In the genomic region with DNA sequence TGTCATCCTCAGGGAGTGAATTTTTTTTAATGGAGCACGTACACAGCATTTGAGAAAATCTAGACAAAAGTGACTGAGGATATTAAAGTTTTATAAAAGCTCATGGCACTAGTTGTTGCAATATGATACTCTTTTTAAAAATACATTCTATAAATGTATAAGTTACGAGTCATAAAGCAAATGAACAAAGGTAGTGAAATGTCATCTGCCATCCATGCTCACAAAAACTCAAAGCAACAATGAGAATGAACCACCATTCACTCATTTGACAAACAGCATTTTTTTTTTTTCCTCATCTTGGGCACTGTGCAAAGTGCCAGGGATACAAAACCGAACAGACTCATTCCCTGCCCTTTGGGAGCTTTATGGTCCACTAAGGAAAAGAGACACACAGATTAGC, we compare ENCODE assay signal across 24 cellular contexts. TPM values are rescaled to one million over a fixed set of nuclear protein-coding genes. Genes with fewer than 3 reads are reported as not detected.
DNase-seq lines count a peak whose midpoint lies in the region; ATAC-seq and TF ChIP-seq lines count a peak whose summit lies in the region.
"Had no signal": no experiment of that assay in that cellular context is flagged by ENCODE, and none has a peak within 500 bp of the region (broad histone marks: within the 10 kb centered on the region; RNA-seq: fewer than 3 reads in every experiment).

No MANE protein-coding gene starts in this region.

- TF ChIP-seq CTCF in AG10803 (conservative IDR thresholded peaks at IDR 0.05; ENCODE audit: low read length) (no peak), fibroblast of pulmonary artery (IDR thresholded peaks at IDR 0.05; ENCODE audit: low read length, missing control alignments) (no peak), esophagus muscularis mucosa (IDR thresholded peaks at IDR 0.05) (no peak)

- TF ChIP-seq POLR2A in esophagus muscularis mucosa (IDR thresholded peaks at IDR 0.05; ENCODE audit: low read depth): no peak

- WGBS in esophagus muscularis mucosa: 90% methylated on average over 3 of the region's 3 CpGs

- intact Hi-C loops in esophagus muscularis mucosa (cut with DNase I): no loop called here

- ATAC-seq in SK-N-SH treated with all-trans-retinoic acid at 6 μM for 48 hours (peak; percentile 70), HG02588 (IDR thresholded peaks at IDR 0.05; ENCODE audit: unreplicated experiment) (no peak)
- ATAC-seq: CD8-positive, alpha-beta T cell; left lobe of liver had no signal

- H3K27ac ChIP-seq in esophagus muscularis mucosa (replicated peaks in 1 of 4): no peak overlapping the region
- H3K27ac ChIP-seq: brain microvascular endothelial cell, dorsolateral prefrontal cortex, HL-60, SJCRH30, tibial nerve had no signal

- H3K36me3 ChIP-seq in esophagus muscularis mucosa: peaks cover 0 to 52% (median 26%) of the 10 kb centered on the region in 4 donors
- H3K36me3 ChIP-seq: brain microvascular endothelial cell, SJCRH30 had no signal

- TF ChIP-seq EP300 in esophagus muscularis mucosa (IDR thresholded peaks at IDR 0.05): no peak

- H3K27me3 ChIP-seq in esophagus muscularis mucosa: no peaks in the 10 kb centered on the region
- H3K27me3 ChIP-seq: brain microvascular endothelial cell, dorsolateral prefrontal cortex, SJCRH30, tibial nerve had no signal

- no peaks in the 10 kb centered on the region for H3K4me1 ChIP-seq in esophagus muscularis mucosa

- no peak overlapping the region for H3K4me3 ChIP-seq in AG10803 (ENCODE audit: low read length)
- H3K4me3 ChIP-seq in fibroblast of pulmonary artery (replicated peaks; ENCODE audit: low read depth, low read length): no peak overlapping the region
- no peak overlapping the region for H3K4me3 ChIP-seq in esophagus muscularis mucosa
- H3K4me3 ChIP-seq: dorsolateral prefrontal cortex, SJCRH30, tibial nerve had no signal

- H3K9me3 ChIP-seq in esophagus muscularis mucosa: no peaks in the 10 kb centered on the region
- H3K9me3 ChIP-seq: SJCRH30, tibial nerve had no signal

- DNase-seq in AG10803 (ENCODE audit: low read depth): peak; percentile 18
- peak; percentile 33 for DNase-seq in HS-5 (ENCODE audit: low read depth)
- DNase-seq in fibroblast of pulmonary artery (ENCODE audit: low read depth): peak; percentile 21
- no peak for DNase-seq in NCI-H2107 treated with DMSO at 0.1 percent for 48 hours (lab: John Stamatoyannopoulos, UW; ENCODE audit: unreplicated experiment)
- no peak for DNase-seq in esophagus muscularis mucosa (ENCODE audit: extremely low spot score)
- no peak for DNase-seq in amniotic stem cell (lab: John Stamatoyannopoulos, UW)
- DNase-seq: activated CD4-positive, alpha-beta T cell treated with anti-CD3 and anti-CD28 coated beads, Interleukin-2, amount 50 U/mL, for 1 hour; activated CD4-positive, CD25-positive, alpha-beta regulatory T cell; activated T-cell treated with anti-CD3 and anti-CD28 coated beads, Interleukin-2, amount 50 U/mL, for 48 hours; brain microvascular endothelial cell; CD8-positive, alpha-beta T cell; dorsolateral prefrontal cortex; NCI-H1048; NCI-H1694; NCI-H82; SJCRH30; stimulated activated CD4-positive, alpha-beta T cell treated with anti-CD3 and anti-CD28 coated beads, Interleukin-15, amount 100 ng/mL, for 24 hours; stimulated activated CD4-positive, alpha-beta T cell treated with anti-CD3 and anti-CD28 coated beads, Interleukin-4, amount 100 ng/mL, for 4 hours; T-helper 1 cell had no signal

TF ChIP-seq in SK-N-SH treated with all-trans-retinoic acid at 6 μM for 48 hours, 23 proteins besides CTCF, POLR2A, EP300 and RAD21:
- TF ChIP-seq ZFP30 (CRISPR knock-in tag; IDR thresholded peaks at IDR 0.05) (no peak), RARB (CRISPR knock-in tag; IDR thresholded peaks at IDR 0.05) (no peak), ISL1 (CRISPR knock-in tag; IDR thresholded peaks at IDR 0.05) (no peak), ZFP3 (CRISPR knock-in tag; IDR thresholded peaks at IDR 0.05) (no peak), ZNF565 (CRISPR knock-in tag; conservative IDR thresholded peaks at IDR 0.05; ENCODE audit: low read depth) (no peak), BACH2 (CRISPR knock-in tag; IDR thresholded peaks at IDR 0.05; ENCODE audit: borderline replicate concordance) (no peak), CREB5 (CRISPR knock-in tag; IDR thresholded peaks at IDR 0.05; ENCODE audit: low read depth) (no peak), SNAI2 (CRISPR knock-in tag; IDR thresholded peaks at IDR 0.05) (no peak), TOX (CRISPR knock-in tag; IDR thresholded peaks at IDR 0.05; ENCODE audit: borderline replicate concordance) (no peak), ZNF70 (CRISPR knock-in tag; IDR thresholded peaks at IDR 0.05) (no peak)
- TF ChIP-seq, protein P1, sequence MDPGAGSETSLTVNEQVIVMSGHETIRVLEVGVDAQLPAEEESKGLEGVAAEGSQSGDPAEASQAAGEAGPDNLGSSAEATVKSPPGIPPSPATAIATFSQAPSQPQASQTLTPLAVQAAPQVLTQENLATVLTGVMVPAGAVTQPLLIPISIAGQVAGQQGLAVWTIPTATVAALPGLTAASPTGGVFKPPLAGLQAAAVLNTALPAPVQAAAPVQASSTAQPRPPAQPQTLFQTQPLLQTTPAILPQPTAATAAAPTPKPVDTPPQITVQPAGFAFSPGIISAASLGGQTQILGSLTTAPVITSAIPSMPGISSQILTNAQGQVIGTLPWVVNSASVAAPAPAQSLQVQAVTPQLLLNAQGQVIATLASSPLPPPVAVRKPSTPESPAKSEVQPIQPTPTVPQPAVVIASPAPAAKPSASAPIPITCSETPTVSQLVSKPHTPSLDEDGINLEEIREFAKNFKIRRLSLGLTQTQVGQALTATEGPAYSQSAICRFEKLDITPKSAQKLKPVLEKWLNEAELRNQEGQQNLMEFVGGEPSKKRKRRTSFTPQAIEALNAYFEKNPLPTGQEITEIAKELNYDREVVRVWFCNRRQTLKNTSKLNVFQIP (CRISPR knock-in tag; IDR thresholded peaks at IDR 0.05; ENCODE audit: borderline replicate concordance, low read depth): no peak
TF ChIP-seq in SK-N-SH treated with all-trans-retinoic acid at 6 μM for 48 hours: peak in this region for 0.

RNA-seq across cellular contexts. Expression of gene GPR137B, which starts 38.7 kb away (rescaled TPM):
- total RNA-seq in esophagus muscularis mucosa: 10 to 100 TPM; 14.5 to 21.3 (median 15.7) TPM

Comparison
In these comparisons a context has a peak if more than half of its experiments do, and no peak if none do; other contexts are left out.
1. DNase-seq: peak in AG10803 (single experiment), HS-5 (single experiment) and fibroblast of pulmonary artery (single experiment); none in NCI-H2107 treated with DMSO at 0.1 percent for 48 hours (single experiment), esophagus muscularis mucosa (single experiment) and amniotic stem cell (single experiment).